In genomic region chr9:12764150-12764549, GRCh38 we compare ENCODE assay signal across 1 cellular context.
TF ChIP-seq lines count a peak whose summit lies in the region.

No MANE protein-coding gene starts in this region.

TF ChIP-seq in A549, 52 proteins besides CTCF, POLR2A, EP300 and RAD21 (continued from another document):
- TF ChIP-seq, protein P1, sequence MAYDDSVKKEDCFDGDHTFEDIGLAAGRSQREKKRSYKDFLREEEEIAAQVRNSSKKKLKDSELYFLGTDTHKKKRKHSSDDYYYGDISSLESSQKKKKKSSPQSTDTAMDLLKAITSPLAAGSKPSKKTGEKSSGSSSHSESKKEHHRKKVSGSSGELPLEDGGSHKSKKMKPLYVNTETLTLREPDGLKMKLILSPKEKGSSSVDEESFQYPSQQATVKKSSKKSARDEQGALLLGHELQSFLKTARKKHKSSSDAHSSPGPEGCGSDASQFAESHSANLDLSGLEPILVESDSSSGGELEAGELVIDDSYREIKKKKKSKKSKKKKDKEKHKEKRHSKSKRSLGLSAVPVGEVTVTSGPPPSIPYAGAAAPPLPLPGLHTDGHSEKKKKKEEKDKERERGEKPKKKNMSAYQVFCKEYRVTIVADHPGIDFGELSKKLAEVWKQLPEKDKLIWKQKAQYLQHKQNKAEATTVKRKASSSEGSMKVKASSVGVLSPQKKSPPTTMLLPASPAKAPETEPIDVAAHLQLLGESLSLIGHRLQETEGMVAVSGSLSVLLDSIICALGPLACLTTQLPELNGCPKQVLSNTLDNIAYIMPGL (CRISPR knock-in tag; IDR thresholded peaks at IDR 0.05; ENCODE audit: borderline replicate concordance) = no peak
- no peak for TF ChIP-seq GATA3 (IDR thresholded peaks at IDR 0.05; ENCODE audit: borderline replicate concordance)
- no peak for TF ChIP-seq POLR2AphosphoS2 (conservative IDR thresholded peaks at IDR 0.05; ENCODE audit: low read length)
- no peak for TF ChIP-seq RFX5 (IDR thresholded peaks at IDR 0.05)
- no peak for TF ChIP-seq CHD2 (IDR thresholded peaks at IDR 0.05; ENCODE audit: low read length, partially characterized antibody)
- TF ChIP-seq EHF (CRISPR knock-in tag; IDR thresholded peaks at IDR 0.05) = no peak
- no peak for TF ChIP-seq MAZ (IDR thresholded peaks at IDR 0.05; ENCODE audit: borderline replicate concordance, low read depth, low read length)
- TF ChIP-seq TFCP2L1 (CRISPR knock-in tag; IDR thresholded peaks at IDR 0.05) = no peak
- TF ChIP-seq, protein P2, sequence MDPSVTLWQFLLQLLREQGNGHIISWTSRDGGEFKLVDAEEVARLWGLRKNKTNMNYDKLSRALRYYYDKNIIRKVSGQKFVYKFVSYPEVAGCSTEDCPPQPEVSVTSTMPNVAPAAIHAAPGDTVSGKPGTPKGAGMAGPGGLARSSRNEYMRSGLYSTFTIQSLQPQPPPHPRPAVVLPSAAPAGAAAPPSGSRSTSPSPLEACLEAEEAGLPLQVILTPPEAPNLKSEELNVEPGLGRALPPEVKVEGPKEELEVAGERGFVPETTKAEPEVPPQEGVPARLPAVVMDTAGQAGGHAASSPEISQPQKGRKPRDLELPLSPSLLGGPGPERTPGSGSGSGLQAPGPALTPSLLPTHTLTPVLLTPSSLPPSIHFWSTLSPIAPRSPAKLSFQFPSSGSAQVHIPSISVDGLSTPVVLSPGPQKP (IDR thresholded peaks at IDR 0.05; ENCODE audit: low read depth, low read length) = no peak
- no peak for TF ChIP-seq PHF8 (IDR thresholded peaks at IDR 0.05; ENCODE audit: borderline replicate concordance, low read depth)
